ENCODE assay signal across 29 cellular contexts in genomic region chr15:79549196-79549595, GRCh38.
"Had no signal": no experiment of that assay in that cellular context is flagged by ENCODE, and none has a peak within 500 bp of the region (broad histone marks: within the 10 kb centered on the region; RNA-seq: fewer than 3 reads in every experiment).

No MANE protein-coding gene starts in this region.

- H3K9me3 Mint-ChIP-seq: natural killer cell; nephron progenitor cell; neural progenitor cell; stimulated activated memory B cell treated with anti-CD40 and anti-IgM and Interleukin-4, amounts not matched to agents 10 μg/mL and 1 μg/mL and 100 μg/mL, for 72 hours; stimulated activated naive CD8-positive, alpha-beta T cell treated with anti-CD3 and anti-CD28 coated beads, Interleukin-15, amount 100 ng/mL, for 72 hours; type B pancreatic cell had no signal

- H3K36me3 Mint-ChIP-seq: natural killer cell; neural progenitor cell; stimulated activated memory B cell treated with anti-CD40 and anti-IgM and Interleukin-4, amounts not matched to agents 10 μg/mL and 1 μg/mL and 100 μg/mL, for 72 hours; type B pancreatic cell had no signal

- H3K4me1 Mint-ChIP-seq: naive B cell; natural killer cell; nephron progenitor cell; neural progenitor cell; stimulated activated memory B cell treated with anti-CD40 and anti-IgM and Interleukin-4, amounts not matched to agents 10 μg/mL and 1 μg/mL and 100 μg/mL, for 72 hours; stimulated activated naive CD8-positive, alpha-beta T cell treated with anti-CD3 and anti-CD28 coated beads, Interleukin-15, amount 100 ng/mL, for 72 hours had no signal

- H3K27me3 ChIP-seq: neural progenitor cell, right atrium auricular region, right lobe of liver, tibial nerve, uterus had no signal

- H3K4me3 ChIP-seq: lower lobe of right lung, neural progenitor cell, psoas muscle, right atrium auricular region, right lobe of liver, smooth muscle cell, tibial nerve, uterus had no signal

- H3K27ac ChIP-seq: lower lobe of right lung, neural progenitor cell, neutrophil, parathyroid adenoma, psoas muscle, right atrium auricular region, right lobe of liver, tibial nerve, uterus had no signal

- H3K4me1 ChIP-seq: lower lobe of right lung, neural progenitor cell, parathyroid adenoma, psoas muscle, right atrium auricular region, right lobe of liver, tibial nerve, uterus had no signal

- H3K4me3 Mint-ChIP-seq: natural killer cell; nephron progenitor cell; neural progenitor cell; stimulated activated memory B cell treated with anti-CD40 and anti-IgM and Interleukin-4, amounts not matched to agents 10 μg/mL and 1 μg/mL and 100 μg/mL, for 72 hours; stimulated activated naive CD8-positive, alpha-beta T cell treated with anti-CD3 and anti-CD28 coated beads, Interleukin-15, amount 100 ng/mL, for 72 hours; type B pancreatic cell had no signal

- H3K9me3 ChIP-seq: lower lobe of right lung, neutrophil, psoas muscle, right atrium auricular region, right lobe of liver, tibial nerve, uterus had no signal

- DNase-seq: hippocampal formation; kidney glomerular epithelial cell; left cardiac atrium; left ventricle myocardium superior; lower lobe of right lung; mammary epithelial cell; mesenchymal stem cell; naive B cell; natural killer cell; nephron progenitor cell; occipital lobe; psoas muscle; right lobe of liver; stimulated activated CD4-positive, alpha-beta T cell treated with anti-CD3 and anti-CD28 coated beads, Interleukin-1b, Interleukin-23, amount 100 ng/mL, for 48 hours; stimulated activated CD4-positive, alpha-beta T cell treated with anti-CD3 and anti-CD28 coated beads, Interleukin-2, amount 100 ng/mL, for 48 hours; stimulated activated CD4-positive, alpha-beta T cell treated with anti-CD3 and anti-CD28 coated beads, Interleukin-4, amount 100 ng/mL, for 4 hours; stimulated activated CD8-positive, alpha-beta memory T cell treated with anti-CD3 and anti-CD28 coated beads, Interleukin-4, amount 100 ng/mL, for 48 hours; stimulated activated naive CD4-positive, alpha-beta T cell treated with Interleukin-2 at 50 U/mL for 16 hours; stimulated activated naive CD8-positive, alpha-beta T cell treated with anti-CD3 and anti-CD28 coated beads, Interleukin-15, amount 100 ng/mL, for 72 hours; substantia nigra; uterus had no signal

- H3K27ac Mint-ChIP-seq: naive B cell; natural killer cell; nephron progenitor cell; neural progenitor cell; stimulated activated memory B cell treated with anti-CD40 and anti-IgM and Interleukin-4, amounts not matched to agents 10 μg/mL and 1 μg/mL and 100 μg/mL, for 72 hours; type B pancreatic cell had no signal

- H3K36me3 ChIP-seq: lower lobe of right lung, neural progenitor cell, neutrophil, right atrium auricular region, right lobe of liver, tibial nerve, uterus had no signal
